ENCODE assay signal across 8 cellular contexts in genomic region chrX:154399527-154400368, GRCh38. TPM values are rescaled to one million over a fixed set of nuclear protein-coding genes. Genes with fewer than 3 reads are reported as not detected.
A peak's percentile ranks its signal among the peaks of the same experiment; 100 is the strongest.
DNase-seq lines count a peak whose midpoint lies in the region; ATAC-seq and TF ChIP-seq lines count a peak whose summit lies in the region.

No MANE protein-coding gene starts in this region.

- no peaks in the 10 kb centered on the region for H3K27me3 Mint-ChIP-seq in CD4-positive, alpha-beta T cell
- H3K27me3 Mint-ChIP-seq in natural killer cell treated with Interleukin-12 subunit alpha and Interleukin-12 subunit beta and Interleukin-15 and Interleukin-18, amount 100 ng/mL, for 72 hours: peaks cover 0 to 5% of the 10 kb centered on the region in 2 donors

- peaks cover 22% of the 10 kb centered on the region for H3K4me1 ChIP-seq in OCI-LY1 (ENCODE audit: insufficient read depth, low read length, severe bottlenecking)

- POLR2A ChIA-PET in CD4-positive, alpha-beta T cell (lab: Charles Lee): interaction anchor here (0.8 to 3.9 kb wide), 12 partner anchors 9 to 473 kb away, joined by 3 to 40 read pairs (median 12); partner anchors contain the start of genes ARHGAP4, ATP6AP1, DNASE1L1 and EMD

- H4K20me1 ChIP-seq in OCI-LY1 (ENCODE audit: insufficient read depth, low read length): no peaks in the 10 kb centered on the region

- peak overlapping the region; percentile 99 for H3K9ac ChIP-seq in OCI-LY1 (ENCODE audit: low read length)

- peak overlapping the region; percentile 98 for H3K4me3 Mint-ChIP-seq in CD4-positive, alpha-beta T cell
- H3K4me3 Mint-ChIP-seq in natural killer cell treated with Interleukin-12 subunit alpha and Interleukin-12 subunit beta and Interleukin-15 and Interleukin-18, amount 100 ng/mL, for 72 hours: peak overlapping the region; percentile 96

- intact Hi-C loops in CD4-positive, alpha-beta T cell (cut with DNase I, micrococcal nuclease): loop anchor here (2.0 to 5.0 kb wide), 2 partner anchors 27 to 133 kb away; no protein-coding TSS in a partner anchor

- no peaks in the 10 kb centered on the region for H3K27me3 ChIP-seq in CD4-positive, alpha-beta T cell (ENCODE audit: control insufficient read depth, insufficient read depth, low read length)
- no peaks in the 10 kb centered on the region for H3K27me3 ChIP-seq in OCI-LY1 (ENCODE audit: insufficient read depth, low read length)

- H3K4me1 Mint-ChIP-seq in CD4-positive, alpha-beta T cell (ENCODE audit: low read depth): peaks cover 22% of the 10 kb centered on the region
- H3K4me1 Mint-ChIP-seq in natural killer cell treated with Interleukin-12 subunit alpha and Interleukin-12 subunit beta and Interleukin-15 and Interleukin-18, amount 100 ng/mL, for 72 hours (ENCODE audit: low read depth in 2 of 2): peaks cover 8 to 21% of the 10 kb centered on the region in 2 donors

- TF ChIP-seq CTCF in CD4-positive, alpha-beta T cell (IDR thresholded peaks at IDR 0.05): no peak
- no peak for TF ChIP-seq CTCF in OCI-LY1 (IDR thresholded peaks at IDR 0.05; ENCODE audit: low read length)
- TF ChIP-seq CTCF in choroid plexus epithelial cell (conservative IDR thresholded peaks at IDR 0.05; ENCODE audit: low read depth, low read length): no peak

- no peaks in the 10 kb centered on the region for H3K9me3 ChIP-seq in CD4-positive, alpha-beta T cell (ENCODE audit: control insufficient read depth, low read length)
- no peaks in the 10 kb centered on the region for H3K9me3 ChIP-seq in OCI-LY1 (ENCODE audit: low read length)

- peaks cover 48% of the 10 kb centered on the region for H3K36me3 Mint-ChIP-seq in CD4-positive, alpha-beta T cell (ENCODE audit: low read depth)
- H3K36me3 Mint-ChIP-seq in natural killer cell treated with Interleukin-12 subunit alpha and Interleukin-12 subunit beta and Interleukin-15 and Interleukin-18, amount 100 ng/mL, for 72 hours: peaks cover 16% of the 10 kb centered on the region

- H3K4me3 ChIP-seq in OCI-LY1 (ENCODE audit: low read depth, low read length, poor library complexity, severe bottlenecking): peak overlapping the region; percentile 99
- peak overlapping the region; percentile 79 for H3K4me3 ChIP-seq in choroid plexus epithelial cell (ENCODE audit: low read depth, low read length)

- H3K27ac Mint-ChIP-seq in CD4-positive, alpha-beta T cell: peak overlapping the region; percentile 99
- H3K27ac Mint-ChIP-seq in natural killer cell treated with Interleukin-12 subunit alpha and Interleukin-12 subunit beta and Interleukin-15 and Interleukin-18, amount 100 ng/mL, for 72 hours: peak overlapping the region; percentile 96 to 98

- H2AFZ ChIP-seq in OCI-LY1 (ENCODE audit: low read length): no peak overlapping the region

- peaks cover 3% of the 10 kb centered on the region; the same call in 1 of the 2 replicates for H3K79me2 ChIP-seq in OCI-LY1 (ENCODE audit: insufficient read depth, low read length)

- H3F3A ChIP-seq in OCI-LY1 (ENCODE audit: insufficient read depth, low read length): peaks cover 10% of the 10 kb centered on the region

- H3K4me2 ChIP-seq in OCI-LY1 (ENCODE audit: low read length): peak overlapping the region; percentile 95

- peak; percentile 5 for ATAC-seq in CD4-positive, alpha-beta T cell (ENCODE audit: poor library complexity)
- no peak for ATAC-seq in natural killer cell treated with Interleukin-12 subunit alpha and Interleukin-12 subunit beta and Interleukin-15 and Interleukin-18, amount 100 ng/mL, for 72 hours

- CTCF ChIA-PET in CD4-positive, alpha-beta T cell (lab: Charles Lee): interaction anchor here (0.9 to 3.2 kb wide), 4 partner anchors 12 to 91 kb away, joined by 3 to 15 read pairs (median 6); partner anchors contain the start of genes SLC10A3 and TAFAZZIN

- H3K27ac ChIP-seq in CD4-positive, alpha-beta T cell (ENCODE audit: low read depth, low read length): peak overlapping the region; percentile 88
- peak overlapping the region; percentile 97 for H3K27ac ChIP-seq in OCI-LY1 (ENCODE audit: low read depth, low read length, poor library complexity, severe bottlenecking)

- no peaks in the 10 kb centered on the region for H3K9me3 Mint-ChIP-seq in CD4-positive, alpha-beta T cell
- no peaks in the 10 kb centered on the region for H3K9me3 Mint-ChIP-seq in natural killer cell treated with Interleukin-12 subunit alpha and Interleukin-12 subunit beta and Interleukin-15 and Interleukin-18, amount 100 ng/mL, for 72 hours

- peaks cover 34% of the 10 kb centered on the region for H3K36me3 ChIP-seq in OCI-LY1 (ENCODE audit: insufficient read depth, low read length)

- no peaks in the 10 kb centered on the region for H3K9me2 ChIP-seq in OCI-LY1 (ENCODE audit: low read depth, low read length)

- DNase-seq in CD4-positive, alpha-beta T cell: peak in 2 of 10 experiments; percentile 25 to 36
- DNase-seq in choroid plexus epithelial cell (ENCODE audit: low read depth): no peak
- DNase-seq in natural killer cell treated with Interleukin-12 subunit alpha and Interleukin-12 subunit beta and Interleukin-15 and Interleukin-18, amount 100 ng/mL, for 72 hours (ENCODE audit: low spot score): no peak
- DNase-seq in mucosa of gallbladder (ENCODE audit: low spot score): no peak
- DNase-seq in stimulated activated CD4-positive, alpha-beta T cell treated with anti-CD3 and anti-CD28 coated beads, Interleukin-12 subunit alpha, Interleukin-12 subunit beta, amount 100 ng/mL, for 4 hours: no peak
- no peak for DNase-seq in AML-193 (lab: John Stamatoyannopoulos, UW)
- no peak for DNase-seq in HPDE6-E6E7 (ENCODE audit: extremely low spot score)

RNA-seq across cellular contexts. Expression of gene RPL10, which starts 1.6 kb away (rescaled TPM):
- total RNA-seq in CD4-positive, alpha-beta T cell: 1,000 to 10,000 TPM; 5,036 to 5,204 TPM
- total RNA-seq in natural killer cell treated with Interleukin-12 subunit alpha and Interleukin-12 subunit beta and Interleukin-15 and Interleukin-18, amount 100 ng/mL, for 72 hours: 1,000 to 10,000 TPM; 1,953 to 2,194 TPM
- total RNA-seq in mucosa of gallbladder: 1,937 TPM

RNA-seq across cellular contexts. Expression of gene DNASE1L1, which starts 9.3 kb away (rescaled TPM):
- total RNA-seq in CD4-positive, alpha-beta T cell: 10 to 100 TPM; 16.0 to 18.4 TPM
- total RNA-seq in natural killer cell treated with Interleukin-12 subunit alpha and Interleukin-12 subunit beta and Interleukin-15 and Interleukin-18, amount 100 ng/mL, for 72 hours: 10 to 100 TPM; 12.4 to 14.6 TPM
- total RNA-seq in mucosa of gallbladder: 28.2 TPM

RNA-seq across cellular contexts. Expression of gene TAFAZZIN, which starts 11.6 kb away (rescaled TPM):
- 10 to 100 TPM; 72.8 to 78.5 TPM for total RNA-seq in CD4-positive, alpha-beta T cell
- 10 to 100 TPM; 47.4 to 73.7 TPM for total RNA-seq in natural killer cell treated with Interleukin-12 subunit alpha and Interleukin-12 subunit beta and Interleukin-15 and Interleukin-18, amount 100 ng/mL, for 72 hours
- total RNA-seq in mucosa of gallbladder: 49.8 TPM

RNA-seq across cellular contexts. Expression of gene EMD, which starts 20.7 kb away (rescaled TPM):
- total RNA-seq in CD4-positive, alpha-beta T cell: 100 to 1,000 TPM; 164 to 178 TPM
- 10 to 100 TPM; 49.2 to 61.9 TPM for total RNA-seq in natural killer cell treated with Interleukin-12 subunit alpha and Interleukin-12 subunit beta and Interleukin-15 and Interleukin-18, amount 100 ng/mL, for 72 hours
- 62.6 TPM for total RNA-seq in mucosa of gallbladder

RNA-seq across cellular contexts. Expression of gene FLNA, which starts 25.3 kb away (rescaled TPM):
- 1,000 to 10,000 TPM; 1,012 to 1,022 TPM for total RNA-seq in CD4-positive, alpha-beta T cell
- 100 to 1,000 TPM; 574 to 727 TPM for total RNA-seq in natural killer cell treated with Interleukin-12 subunit alpha and Interleukin-12 subunit beta and Interleukin-15 and Interleukin-18, amount 100 ng/mL, for 72 hours
- 2,367 TPM for total RNA-seq in mucosa of gallbladder
